10 cellular contexts compared by ENCODE assay signal in genomic region chr18:74501386-74501785, GRCh38. TPM values are rescaled to one million over a fixed set of nuclear protein-coding genes. Genes with fewer than 3 reads are reported as not detected.
A peak's percentile ranks its signal among the peaks of the same experiment; 100 is the strongest.
DNase-seq lines count a peak whose midpoint lies in the region; ATAC-seq and TF ChIP-seq lines count a peak whose summit lies in the region.
"Had no signal": no experiment of that assay in that cellular context is flagged by ENCODE, and none has a peak within 500 bp of the region (broad histone marks: within the 10 kb centered on the region; RNA-seq: fewer than 3 reads in every experiment).

No MANE protein-coding gene starts in this region.

- TF ChIP-seq CTCF in tibial nerve (IDR thresholded peaks at IDR 0.05), result no peak

- CTCF ChIA-PET in activated CD8-positive, alpha-beta memory T cell treated with anti-CD3 and anti-CD28 coated beads, Interleukin-2, amount 10 ng/mL, durations not matched to agents 7 days and 5 days (lab: Charles Lee), result interaction anchor here (2.3 kb wide), 1 partner anchor 50 kb away, joined by 7 read pairs; no protein-coding TSS in a partner anchor

- H3K27ac Mint-ChIP-seq in activated CD8-positive, alpha-beta memory T cell treated with anti-CD3 and anti-CD28 coated beads, Interleukin-2, amount 10 ng/mL, durations not matched to agents 7 days and 5 days, result peak overlapping the region; percentile 84

- no peak for DNase-seq in activated CD8-positive, alpha-beta memory T cell treated with anti-CD3 and anti-CD28 coated beads, Interleukin-2, amount 10 ng/mL, durations not matched to agents 7 days and 5 days
- DNase-seq in activated CD8-positive, alpha-beta memory T cell treated with anti-CD3 and anti-CD28 coated beads, Interleukin-2, amount 50 U/mL, for 48 hours, result no peak
- DNase-seq in adipocyte (ENCODE audit: low read depth) (no peak), medulla oblongata (ENCODE audit: extremely low spot score) (peak; percentile 53), tibial nerve (ENCODE audit: low spot score in 2 of 2) (no peak), superior temporal gyrus (ENCODE audit: extremely low spot score) (no peak), NCI-H146 treated with DMSO at 0.1 percent for 48 hours (lab: John Stamatoyannopoulos, UW; ENCODE audit: unreplicated experiment) (no peak)
- DNase-seq: GM23248 had no signal

- WGBS in tibial nerve, 2 donors, result 72 to 82% methylated on average over 4 of the region's 4 CpGs

- H3K9me3 ChIP-seq in adipocyte (ENCODE audit: control insufficient read depth, low read length) (no peaks in the 10 kb centered on the region), tibial nerve (no peaks in the 10 kb centered on the region)

- no peaks in the 10 kb centered on the region for H3K9me3 Mint-ChIP-seq in activated CD8-positive, alpha-beta memory T cell treated with anti-CD3 and anti-CD28 coated beads, Interleukin-2, amount 10 ng/mL, durations not matched to agents 7 days and 5 days (ENCODE audit: low read depth)

- H3K4me1 Mint-ChIP-seq in activated CD8-positive, alpha-beta memory T cell treated with anti-CD3 and anti-CD28 coated beads, Interleukin-2, amount 10 ng/mL, durations not matched to agents 7 days and 5 days, result peaks cover 49% of the 10 kb centered on the region

- H3K4me3 Mint-ChIP-seq in activated CD8-positive, alpha-beta memory T cell treated with anti-CD3 and anti-CD28 coated beads, Interleukin-2, amount 10 ng/mL, durations not matched to agents 7 days and 5 days, result no peak overlapping the region

- TF ChIP-seq POLR2A in tibial nerve (IDR thresholded peaks at IDR 0.05), result no peak

- peak overlapping the region in 3 of 4 donors; percentile 22 to 69 (median 51) for H3K27ac ChIP-seq in tibial nerve
- H3K27ac ChIP-seq: GM23248 had no signal

- peaks cover 47% of the 10 kb centered on the region for H3K4me1 ChIP-seq in adipocyte (ENCODE audit: control insufficient read depth, insufficient read depth, low read length)
- H3K4me1 ChIP-seq in tibial nerve, result peaks cover 0 to 32% (median 20%) of the 10 kb centered on the region in 4 donors

- ATAC-seq in activated CD8-positive, alpha-beta memory T cell treated with anti-CD3 and anti-CD28 coated beads, Interleukin-2, amount 10 ng/mL, durations not matched to agents 7 days and 5 days, result no peak
- no peak for ATAC-seq in activated CD4-positive, CD25-positive, alpha-beta regulatory T cell treated with anti-CD3 and anti-CD28 coated beads, Interleukin-2, amount 50 U/mL, for 24 hours

- H3K4me3 ChIP-seq in adipocyte (ENCODE audit: low read length), result no peak overlapping the region
- peak overlapping the region in 2 of 4 donors; percentile 23 to 31 for H3K4me3 ChIP-seq in tibial nerve
- H3K4me3 ChIP-seq: GM23248 had no signal

- H3K36me3 Mint-ChIP-seq in activated CD8-positive, alpha-beta memory T cell treated with anti-CD3 and anti-CD28 coated beads, Interleukin-2, amount 10 ng/mL, durations not matched to agents 7 days and 5 days, result peaks cover 44% of the 10 kb centered on the region

- H3K27me3 ChIP-seq in adipocyte (replicated peaks; ENCODE audit: control insufficient read depth, insufficient read depth, low read length) (no peaks in the 10 kb centered on the region), tibial nerve (no peaks in the 10 kb centered on the region)

- H3K36me3 ChIP-seq in adipocyte (ENCODE audit: control insufficient read depth, insufficient read depth, low read length, severe bottlenecking) (peaks cover 46% of the 10 kb centered on the region), tibial nerve (peaks cover 2 to 58% (median 13%) of the 10 kb centered on the region in 3 donors)

- no peak for TF ChIP-seq EP300 in tibial nerve (IDR thresholded peaks at IDR 0.05)

- no peaks in the 10 kb centered on the region for H3K27me3 Mint-ChIP-seq in activated CD8-positive, alpha-beta memory T cell treated with anti-CD3 and anti-CD28 coated beads, Interleukin-2, amount 10 ng/mL, durations not matched to agents 7 days and 5 days

- H3K9ac ChIP-seq in adipocyte (ENCODE audit: low read length), result peak overlapping the region; percentile 34
- H3K9ac ChIP-seq: GM23248 had no signal

RNA-seq across cellular contexts. Expression of gene CNDP2, which starts 5.2 kb away (rescaled TPM):
- 100 to 1,000 TPM; 141 to 176 TPM for total RNA-seq in activated CD8-positive, alpha-beta memory T cell treated with anti-CD3 and anti-CD28 coated beads, Interleukin-2, amount 10 ng/mL, durations not matched to agents 7 days and 5 days
- 10 to 100 TPM; 71.8 to 87.8 (median 81.5) TPM for total RNA-seq in tibial nerve

RNA-seq across cellular contexts. Expression of gene CNDP1, which starts 32.9 kb away (rescaled TPM):
- total RNA-seq in activated CD8-positive, alpha-beta memory T cell treated with anti-CD3 and anti-CD28 coated beads, Interleukin-2, amount 10 ng/mL, durations not matched to agents 7 days and 5 days, result under 1 TPM in 1 of 2 experiments, not detected in 1; 0.28 TPM
- 1 to 10 TPM in 1 of 4 donors, under 1 TPM in 1, not detected in 2; 0.22 to 1.0 TPM for total RNA-seq in tibial nerve
- total RNA-seq: GM23248, myocyte had no signal

RNA-seq across cellular contexts. Expression of gene DIPK1C, which starts 44.3 kb away (rescaled TPM):
- not detected for total RNA-seq in activated CD8-positive, alpha-beta memory T cell treated with anti-CD3 and anti-CD28 coated beads, Interleukin-2, amount 10 ng/mL, durations not matched to agents 7 days and 5 days
- 1 to 10 TPM in 1 of 4 donors, under 1 TPM in 2, not detected in 1; 0.20 to 1.5 (median 0.44) TPM for total RNA-seq in tibial nerve
- total RNA-seq: GM23248, myocyte had no signal
